30 cellular contexts compared by ENCODE assay signal in the genomic region with DNA sequence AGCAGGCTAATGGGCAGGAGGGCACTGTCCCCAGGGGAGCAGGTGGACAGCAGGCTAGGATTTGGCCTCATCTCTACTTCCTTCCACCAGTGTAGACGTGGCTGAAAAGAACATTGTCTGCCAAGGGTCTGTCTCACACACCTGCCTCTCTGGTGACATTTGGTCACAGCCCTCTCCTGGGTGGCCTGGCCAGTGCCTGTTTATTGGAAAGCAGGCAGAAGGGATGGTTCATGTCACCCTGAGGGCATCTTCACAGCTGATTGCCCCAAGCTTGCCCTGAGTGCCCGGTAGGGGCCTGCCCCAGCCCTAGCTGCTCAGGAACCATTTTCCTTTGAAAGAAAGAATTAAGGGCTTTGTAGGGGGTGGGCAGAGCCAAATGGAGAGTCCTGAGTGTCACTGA.
"Had no signal": no experiment of that assay in that cellular context is flagged by ENCODE, and none has a peak within 500 bp of the region (broad histone marks: within the 10 kb centered on the region; RNA-seq: fewer than 3 reads in every experiment).

No MANE protein-coding gene starts in this region.

- H3K27me3 ChIP-seq: ascending aorta, body of pancreas, cardiac muscle cell, Peyer's patch, SJSA1 had no signal

- H3K4me1 Mint-ChIP-seq: activated naive CD4-positive, alpha-beta T cell treated with anti-CD3 and anti-CD28 coated beads, Interleukin-2, amount 50 U/mL, for 24 hours had no signal

- H3K4me3 ChIP-seq: ascending aorta, body of pancreas, cardiac muscle cell, Peyer's patch, SJSA1 had no signal

- H3K9me3 ChIP-seq: ascending aorta, body of pancreas, Peyer's patch, SJSA1 had no signal

- DNase-seq: activated CD4-positive, alpha-beta T cell treated with anti-CD3 and anti-CD28 coated beads for 4 hours; activated CD4-positive, alpha-beta T cell treated with anti-CD3 and anti-CD28 coated beads, Interleukin-2, amount 50 U/mL, for 4 hours; activated CD8-positive, alpha-beta memory T cell treated with anti-CD3 and anti-CD28 coated beads, Interleukin-2, amount 50 U/mL, for 48 hours; activated CD8-positive, alpha-beta T cell treated with anti-CD3 and anti-CD28 coated beads, Interleukin-2, amount 10 ng/mL, durations not matched to agents 7 days and 5 days; activated effector memory CD4-positive, alpha-beta T cell treated with Interleukin-2 at 50 U/mL for 16 hours; activated naive CD4-positive, alpha-beta T cell; activated T-cell treated with anti-CD3 and anti-CD28 coated beads, Interleukin-2, amount 50 U/mL, for 1 hour; body of pancreas; Kasumi-1; KBM-7; NCI-H1105 treated with DMSO at 0.1 percent for 48 hours; NCI-H1436 treated with DMSO at 0.1 percent for 48 hours; NCI-H187; NCI-H2171; NCI-H2227 treated with DMSO at 0.1 percent for 48 hours; NCI-H446 treated with DMSO at 0.1 percent for 48 hours; NCI-H524 treated with DMSO at 0.1 percent for 48 hours; NK-92 treated with Interleukin-12 subunit alpha and Interleukin-12 subunit beta, amount 100 ng/mL, for 24 hours; OCI-M1; Right ventricle myocardium superior; SW 1271 had no signal

- H3K4me3 Mint-ChIP-seq: activated CD8-positive, alpha-beta T cell treated with anti-CD3 and anti-CD28 coated beads, Interleukin-2, amount 10 ng/mL, durations not matched to agents 7 days and 5 days; activated naive CD4-positive, alpha-beta T cell treated with anti-CD3 and anti-CD28 coated beads, Interleukin-2, amount 50 U/mL, for 24 hours; T-helper 1 cell treated with Interleukin-12 subunit alpha and Interleukin-12 subunit beta and Interleukin-4 antibody, amounts not matched to agents 30 μg/mL and 1 μg/mL, for 36 hours had no signal

- H3K27me3 Mint-ChIP-seq: activated naive CD4-positive, alpha-beta T cell treated with anti-CD3 and anti-CD28 coated beads, Interleukin-2, amount 50 U/mL, for 24 hours had no signal

- H3K27ac ChIP-seq: ascending aorta, body of pancreas, cardiac muscle cell, Peyer's patch, RWPE1, SJSA1 had no signal

- H3K4me1 ChIP-seq: ascending aorta, body of pancreas, Peyer's patch, SJSA1 had no signal

- H3K27ac Mint-ChIP-seq: activated CD8-positive, alpha-beta T cell treated with anti-CD3 and anti-CD28 coated beads, Interleukin-2, amount 10 ng/mL, durations not matched to agents 7 days and 5 days; activated naive CD4-positive, alpha-beta T cell treated with anti-CD3 and anti-CD28 coated beads, Interleukin-2, amount 50 U/mL, for 24 hours; T-helper 1 cell treated with Interleukin-12 subunit alpha and Interleukin-12 subunit beta and Interleukin-4 antibody, amounts not matched to agents 30 μg/mL and 1 μg/mL, for 36 hours had no signal

- H3K9me3 Mint-ChIP-seq: activated naive CD4-positive, alpha-beta T cell treated with anti-CD3 and anti-CD28 coated beads, Interleukin-2, amount 50 U/mL, for 24 hours; T-helper 1 cell treated with Interleukin-12 subunit alpha and Interleukin-12 subunit beta and Interleukin-4 antibody, amounts not matched to agents 30 μg/mL and 1 μg/mL, for 36 hours had no signal

- H3K36me3 ChIP-seq: ascending aorta, cardiac muscle cell, Peyer's patch, SJSA1 had no signal

- H3K36me3 Mint-ChIP-seq: activated naive CD4-positive, alpha-beta T cell treated with anti-CD3 and anti-CD28 coated beads, Interleukin-2, amount 50 U/mL, for 24 hours had no signal

- ATAC-seq: activated CD4-positive, CD25-positive, alpha-beta regulatory T cell treated with anti-CD3 and anti-CD28 coated beads, Interleukin-2, amount 50 U/mL, for 24 hours; activated CD8-positive, alpha-beta T cell treated with anti-CD3 and anti-CD28 coated beads, Interleukin-2, amount 10 ng/mL, durations not matched to agents 7 days and 5 days; body of pancreas; SK-N-SH treated with all-trans-retinoic acid at 6 μM for 48 hours had no signal
